In the genomic region with DNA sequence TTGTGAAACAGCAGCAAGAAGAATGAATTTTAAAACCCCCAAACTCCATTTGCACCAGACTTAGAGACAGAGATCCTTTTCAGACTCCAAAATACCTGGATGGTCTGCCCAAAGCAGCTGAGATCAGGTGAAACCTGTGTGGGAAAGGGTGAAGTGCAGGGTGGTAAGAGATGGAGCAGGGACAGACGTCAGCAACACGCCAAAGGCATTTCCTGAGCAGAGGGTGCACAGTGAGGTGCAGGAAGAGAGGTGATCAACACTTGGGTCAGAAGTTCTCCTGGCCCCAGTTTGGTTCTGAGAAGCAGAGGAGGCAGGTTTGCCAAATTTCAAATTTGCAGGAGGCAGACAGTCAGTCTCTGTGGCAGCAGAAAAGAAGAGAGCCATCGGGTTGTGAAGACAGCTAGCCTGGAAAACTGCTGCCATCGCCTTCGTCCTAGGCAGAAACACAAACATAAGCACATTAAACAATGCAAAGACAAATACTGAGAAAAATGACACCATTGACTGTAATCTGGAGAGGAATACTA, we compare ENCODE assay signal across 18 cellular contexts. TPM values are rescaled to one million over a fixed set of nuclear protein-coding genes. Genes with fewer than 3 reads are reported as not detected.
DNase-seq lines count a peak whose midpoint lies in the region; ATAC-seq and TF ChIP-seq lines count a peak whose summit lies in the region.
"Had no signal": no experiment of that assay in that cellular context is flagged by ENCODE, and none has a peak within 500 bp of the region (broad histone marks: within the 10 kb centered on the region; RNA-seq: fewer than 3 reads in every experiment).

No MANE protein-coding gene starts in this region.

- H3K4me3 ChIP-seq in coronary artery (no peak overlapping the region), upper lobe of right lung (no peak overlapping the region), neural progenitor cell (no peak overlapping the region)
- H3K4me3 ChIP-seq: colonic mucosa, SK-N-MC, skin epidermis had no signal

- H3K27ac Mint-ChIP-seq in neural progenitor cell: no peak overlapping the region
- H3K27ac Mint-ChIP-seq: activated B cell treated with CpG ODN at 0.5 μM for 24 hours, type B pancreatic cell had no signal

- peaks cover 3% of the 10 kb centered on the region for H3K36me3 Mint-ChIP-seq in neural progenitor cell

- H4K20me1 ChIP-seq in neural progenitor cell (ENCODE audit: low read depth): no peaks in the 10 kb centered on the region

- H3K9ac ChIP-seq in neural progenitor cell: no peak overlapping the region

- peak; percentile 41 for ATAC-seq in upper lobe of right lung
- ATAC-seq in HG03139 (IDR thresholded peaks at IDR 0.05; ENCODE audit: unreplicated experiment): no peak
- no peak for ATAC-seq in HG03378 (IDR thresholded peaks at IDR 0.05; ENCODE audit: unreplicated experiment)

- intact Hi-C loops in upper lobe of right lung (cut with DNase I): no loop called here

- no peak overlapping the region for H3K4me2 ChIP-seq in neural progenitor cell

- H3K27me3 ChIP-seq in upper lobe of right lung (no peaks in the 10 kb centered on the region), neural progenitor cell (no peaks in the 10 kb centered on the region)
- H3K27me3 ChIP-seq: colonic mucosa, neutrophil had no signal

- H3K36me3 ChIP-seq in upper lobe of right lung: no peaks in the 10 kb centered on the region
- no peaks in the 10 kb centered on the region for H3K36me3 ChIP-seq in neural progenitor cell
- H3K36me3 ChIP-seq: colonic mucosa, neutrophil had no signal

- H3F3A ChIP-seq in neural progenitor cell (ENCODE audit: low read depth): no peaks in the 10 kb centered on the region

- TF ChIP-seq CTCF in coronary artery (IDR thresholded peaks at IDR 0.05) (no peak), upper lobe of right lung (IDR thresholded peaks at IDR 0.05) (no peak), neural progenitor cell (IDR thresholded peaks at IDR 0.05) (no peak)

- H3K4me1 ChIP-seq in upper lobe of right lung (peaks cover 9% of the 10 kb centered on the region), neural progenitor cell (peaks cover 4% of the 10 kb centered on the region)
- H3K4me1 ChIP-seq: colonic mucosa had no signal

- no peaks in the 10 kb centered on the region for H3K27me3 Mint-ChIP-seq in neural progenitor cell (ENCODE audit: insufficient read depth, low read depth)
- H3K27me3 Mint-ChIP-seq: activated B cell treated with CpG ODN at 0.5 μM for 24 hours had no signal

- peak; percentile 61 for DNase-seq in stimulated activated CD4-positive, alpha-beta T cell treated with anti-CD3 and anti-CD28 coated beads, Interleukin-15, amount 100 ng/mL, for 24 hours
- DNase-seq in stimulated activated CD4-positive, alpha-beta T cell treated with anti-CD3 and anti-CD28 coated beads, Interleukin-4, amount 100 ng/mL, for 4 hours: no peak
- DNase-seq in activated CD8-positive, alpha-beta memory T cell treated with anti-CD3 and anti-CD28 coated beads, Interleukin-2, amount 50 U/mL, for 48 hours: peak; percentile 66
- DNase-seq in coronary artery (ENCODE audit: low spot score) (peak; percentile 16), upper lobe of right lung (no peak), neural progenitor cell (ENCODE audit: low spot score) (no peak)
- DNase-seq: activated B cell treated with CpG ODN at 0.5 μM for 24 hours, colonic mucosa, DMS 273 treated with DMSO at 0.1 percent for 48 hours, MV-4-11, NCI-H2171 had no signal

- peaks cover 3% of the 10 kb centered on the region for H3K9me3 ChIP-seq in upper lobe of right lung
- H3K9me3 ChIP-seq in neural progenitor cell (ENCODE audit: low read depth): no peaks in the 10 kb centered on the region
- H3K9me3 ChIP-seq: colonic mucosa had no signal

- H3K27ac ChIP-seq in coronary artery (no peak overlapping the region), upper lobe of right lung (no peak overlapping the region), neural progenitor cell (no peak overlapping the region)
- H3K27ac ChIP-seq: colonic mucosa, neutrophil, SK-N-MC had no signal

- no peak overlapping the region for H3K4me3 Mint-ChIP-seq in neural progenitor cell
- H3K4me3 Mint-ChIP-seq: activated B cell treated with CpG ODN at 0.5 μM for 24 hours, type B pancreatic cell had no signal

- H3K79me2 ChIP-seq in neural progenitor cell (ENCODE audit: low read depth): no peaks in the 10 kb centered on the region

- no peaks in the 10 kb centered on the region for H3K4me1 Mint-ChIP-seq in neural progenitor cell

- peaks cover 15% of the 10 kb centered on the region for H3K9me3 Mint-ChIP-seq in neural progenitor cell
- H3K9me3 Mint-ChIP-seq: type B pancreatic cell had no signal

- H2AFZ ChIP-seq in neural progenitor cell (replicated peaks): no peak overlapping the region

RNA-seq across cellular contexts. Expression of gene CCR4, which starts 9.8 kb away (rescaled TPM):
- 1.2 TPM for total RNA-seq in upper lobe of right lung
- total RNA-seq in neural progenitor cell (ENCODE audit: low replicate concordance): not detected in 2 replicates
- total RNA-seq: fibroblast of lung had no signal

Comparison
In these comparisons a context has a peak if more than half of its experiments do, and no peak if none do; other contexts are left out.
1. DNase-seq: peak in stimulated activated CD4-positive, alpha-beta T cell treated with anti-CD3 and anti-CD28 coated beads, Interleukin-15, amount 100 ng/mL, for 24 hours (single experiment), activated CD8-positive, alpha-beta memory T cell treated with anti-CD3 and anti-CD28 coated beads, Interleukin-2, amount 50 U/mL, for 48 hours (single experiment) and coronary artery (single experiment); none in stimulated activated CD4-positive, alpha-beta T cell treated with anti-CD3 and anti-CD28 coated beads, Interleukin-4, amount 100 ng/mL, for 4 hours (0 of 2), upper lobe of right lung (single experiment) and neural progenitor cell (single experiment).